28 cellular contexts compared by ENCODE assay signal in the genomic region with DNA sequence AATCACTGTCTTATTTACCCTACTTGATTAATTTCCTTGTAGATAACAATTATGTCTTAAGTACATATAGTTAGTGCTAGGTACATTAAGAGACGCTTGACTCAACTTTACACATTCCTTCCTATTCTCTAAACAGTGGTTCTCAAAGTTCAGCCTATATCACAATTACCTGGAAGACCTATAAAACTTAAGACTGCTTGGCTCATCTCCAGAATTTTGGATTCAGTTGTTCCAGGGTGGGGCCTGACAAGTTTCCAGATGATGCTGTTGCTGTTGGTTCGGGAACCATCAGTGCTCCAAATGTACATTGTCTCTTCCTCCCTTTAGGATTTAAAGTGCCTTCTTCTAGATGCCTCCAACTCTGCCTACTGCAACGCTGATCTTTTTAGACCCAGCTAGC. TPM values are rescaled to one million over a fixed set of nuclear protein-coding genes. Genes with fewer than 3 reads are reported as not detected.
DNase-seq lines count a peak whose midpoint lies in the region; ATAC-seq, FAIRE-seq and TF ChIP-seq lines count a peak whose summit lies in the region.
"Had no signal": no experiment of that assay in that cellular context is flagged by ENCODE, and none has a peak within 500 bp of the region (broad histone marks: within the 10 kb centered on the region; RNA-seq: fewer than 3 reads in every experiment).

No MANE protein-coding gene starts in this region.

- H3K9me3 ChIP-seq in BLaER1 (no peaks in the 10 kb centered on the region), Karpas-422 (ENCODE audit: low read length) (no peaks in the 10 kb centered on the region), K562 (replicated peaks; ENCODE audit: control insufficient read depth, insufficient read depth, low read depth, low read length) (no peaks in the 10 kb centered on the region), neural progenitor cell (ENCODE audit: low read depth) (no peaks in the 10 kb centered on the region), gastroesophageal sphincter (no peaks in the 10 kb centered on the region)
- H3K9me3 ChIP-seq: Peyer's patch, SJSA1 had no signal

- H3K79me2 ChIP-seq in Karpas-422 (ENCODE audit: low read length) (peaks cover 89% of the 10 kb centered on the region), K562 (ENCODE audit: control insufficient read depth, insufficient read depth, low read length) (peaks cover 92% of the 10 kb centered on the region), neural progenitor cell (ENCODE audit: low read depth) (peaks cover 89% of the 10 kb centered on the region)

- peaks cover 23% of the 10 kb centered on the region; the same call in 1 of the 2 replicates for H3K36me3 ChIP-seq in BLaER1
- H3K36me3 ChIP-seq in Karpas-422 (ENCODE audit: insufficient read depth, low read length) = peaks cover 23% of the 10 kb centered on the region; the same call in 1 of the 2 replicates
- H3K36me3 ChIP-seq in K562 (ENCODE audit: control insufficient read depth, insufficient read depth, low read length) = peaks cover 26% of the 10 kb centered on the region
- no peaks in the 10 kb centered on the region for H3K36me3 ChIP-seq in neural progenitor cell
- no peaks in the 10 kb centered on the region for H3K36me3 ChIP-seq in gastroesophageal sphincter
- H3K36me3 ChIP-seq: Peyer's patch had no signal

- H3K27me3 ChIP-seq in BLaER1 (no peaks in the 10 kb centered on the region), Karpas-422 (ENCODE audit: low read length) (no peaks in the 10 kb centered on the region), K562 (ENCODE audit: control insufficient read depth in 2 of 2, insufficient read depth in 2 of 2, low read length in 2 of 2) (no peaks in the 10 kb centered on the region), neural progenitor cell (no peaks in the 10 kb centered on the region), gastroesophageal sphincter (no peaks in the 10 kb centered on the region)
- H3K27me3 ChIP-seq: Peyer's patch, SJSA1 had no signal

- peaks cover 59% of the 10 kb centered on the region for H3K4me1 ChIP-seq in BLaER1
- peaks cover 62% of the 10 kb centered on the region for H3K4me1 ChIP-seq in Karpas-422 (ENCODE audit: low read length)
- H3K4me1 ChIP-seq in K562 (replicated peaks in 1 of 2; ENCODE audit: control insufficient read depth in 2 of 2, insufficient read depth in 2 of 2, low read length in 2 of 2) = peaks cover 7 to 32% of the 10 kb centered on the region in 2 experiments; a peak in 4 of 5 replicates
- H3K4me1 ChIP-seq in neural progenitor cell = peaks cover 36% of the 10 kb centered on the region
- peaks cover 14 to 73% (median 24%) of the 10 kb centered on the region in 3 donors for H3K4me1 ChIP-seq in gastroesophageal sphincter

- TF ChIP-seq CTCF in K562 (IDR thresholded peaks at IDR 0.05 in 2 of 3, conservative IDR thresholded peaks at IDR 0.05 in 1 of 3; ENCODE audit: insufficient read depth in 2 of 3, low read depth in 1 of 3, low read length in 3 of 3) (no peak), neural progenitor cell (IDR thresholded peaks at IDR 0.05) (no peak), gastroesophageal sphincter (IDR thresholded peaks at IDR 0.05) (no peak)

- BruUV-seq in K562 (replicated peaks; lab: Mats Ljungman, UMichigan) = no TSS peak

- H3K27me3 Mint-ChIP-seq in neural progenitor cell (ENCODE audit: insufficient read depth, low read depth) = peaks cover 4% of the 10 kb centered on the region
- H3K27me3 Mint-ChIP-seq: activated naive CD4-positive, alpha-beta T cell treated with anti-CD3 and anti-CD28 coated beads, Interleukin-2, amount 50 U/mL, for 24 hours; stimulated activated naive CD8-positive, alpha-beta T cell treated with anti-CD3 and anti-CD28 coated beads, Interleukin-15, amount 100 ng/mL, for 72 hours; T-helper 17 cell had no signal

- DNase-seq in Karpas-422 = no peak
- DNase-seq in K562 (ENCODE audit: extremely low read depth in 1 of 4, low spot score in 3 of 4) = no peak
- no peak for DNase-seq in neural progenitor cell (ENCODE audit: low spot score)
- DNase-seq in activated CD4-positive, alpha-beta T cell treated with anti-CD3 and anti-CD28 coated beads, Interleukin-2, amount 50 U/mL, for 4 hours = no peak
- DNase-seq in posterior vena cava (ENCODE audit: low spot score) = no peak
- no peak for DNase-seq in NK-92 treated with Interleukin-12 subunit alpha and Interleukin-12 subunit beta, amount 100 ng/mL, for 24 hours (lab: John Stamatoyannopoulos, UW)
- DNase-seq: ACHN; activated CD4-positive, alpha-beta T cell treated with anti-CD3 and anti-CD28 coated beads, Interleukin-2, amount 50 U/mL, for 1 hour; aorta; effector CD4-positive, alpha-beta T cell; islet precursor cell; Kasumi-1; NCI-H1092; NCI-H2029; NCI-H226; occipital lobe; Peyer's patch; stimulated activated naive CD8-positive, alpha-beta T cell treated with anti-CD3 and anti-CD28 coated beads, Interleukin-15, amount 100 ng/mL, for 72 hours; T-helper 17 cell; WERI-Rb-1 had no signal

- 55% methylated on average over 3 of the region's 3 CpGs for WGBS in K562 (ENCODE audit: insufficient coverage, low coverage, missing lambda C conversion rate)
- WGBS in gastroesophageal sphincter (ENCODE audit: low coverage in 1 of 2), 2 donors = 60 to 100% methylated on average over 2 to 3 of the region's 3 CpGs

- no peak for FAIRE-seq in K562 (lab: Jason Lieb, UNC)
- FAIRE-seq: frontal cortex had no signal

- no peak for TF ChIP-seq POLR2A in K562 (conservative IDR thresholded peaks at IDR 0.05)
- TF ChIP-seq POLR2A in gastroesophageal sphincter (IDR thresholded peaks at IDR 0.05) = no peak

- H4K20me1 ChIP-seq in BLaER1 (peaks cover 76% of the 10 kb centered on the region), Karpas-422 (ENCODE audit: insufficient read depth, low read depth, low read length) (peaks cover 67% of the 10 kb centered on the region), K562 (replicated peaks; ENCODE audit: control insufficient read depth, insufficient read depth, low read length) (peaks cover 47% of the 10 kb centered on the region), neural progenitor cell (ENCODE audit: low read depth) (peaks cover 80% of the 10 kb centered on the region)

- no peaks in the 10 kb centered on the region for H3K9me2 ChIP-seq in Karpas-422 (replicated peaks; ENCODE audit: insufficient read depth, low read length)

- no peak overlapping the region for H3K9ac ChIP-seq in BLaER1
- peak overlapping the region; percentile 91; the same call in 1 of the 2 replicates for H3K9ac ChIP-seq in Karpas-422 (ENCODE audit: low read length)
- peak overlapping the region in 1 of 2 experiments; percentile 93; a peak in 2 of 4 replicates for H3K9ac ChIP-seq in K562 (ENCODE audit: insufficient read depth in 1 of 2, low read depth in 2 of 2, low read length in 2 of 2)
- no peak overlapping the region for H3K9ac ChIP-seq in neural progenitor cell

- H3K9me1 ChIP-seq in K562 (ENCODE audit: control insufficient read depth, insufficient read depth, low read length) = no peaks in the 10 kb centered on the region

- H3K27ac ChIP-seq in BLaER1 = no peak overlapping the region
- peak overlapping the region; percentile 90; the same call in 1 of the 2 replicates for H3K27ac ChIP-seq in Karpas-422 (ENCODE audit: low read length)
- H3K27ac ChIP-seq in K562 (ENCODE audit: extremely low read depth, low read depth, low read length) = no peak overlapping the region
- no peak overlapping the region for H3K27ac ChIP-seq in neural progenitor cell
- no peak overlapping the region for H3K27ac ChIP-seq in gastroesophageal sphincter
- H3K27ac ChIP-seq: C4-2B, Peyer's patch, SJSA1, WERI-Rb-1 had no signal

- TF ChIP-seq EP300 in K562 (IDR thresholded peaks at IDR 0.05; ENCODE audit: low read length) (no peak), gastroesophageal sphincter (IDR thresholded peaks at IDR 0.05) (no peak)

- H3K36me3 Mint-ChIP-seq in neural progenitor cell = no peaks in the 10 kb centered on the region

- H2AFZ ChIP-seq in Karpas-422 (ENCODE audit: low read length) (no peak overlapping the region), K562 (ENCODE audit: low read depth, low read length) (no peak overlapping the region), neural progenitor cell (replicated peaks) (no peak overlapping the region)

- H3K9me3 Mint-ChIP-seq in neural progenitor cell = no peaks in the 10 kb centered on the region
- H3K9me3 Mint-ChIP-seq: activated naive CD4-positive, alpha-beta T cell treated with anti-CD3 and anti-CD28 coated beads, Interleukin-2, amount 50 U/mL, for 24 hours; stimulated activated naive CD8-positive, alpha-beta T cell treated with anti-CD3 and anti-CD28 coated beads, Interleukin-15, amount 100 ng/mL, for 72 hours; type B pancreatic cell had no signal

- H3K4me3 ChIP-seq in BLaER1 = no peak overlapping the region
- H3K4me3 ChIP-seq in Karpas-422 (ENCODE audit: low read length) = peak overlapping the region; percentile 94
- no peak overlapping the region for H3K4me3 ChIP-seq in K562
- H3K4me3 ChIP-seq in neural progenitor cell = no peak overlapping the region
- no peak overlapping the region for H3K4me3 ChIP-seq in gastroesophageal sphincter
- H3K4me3 ChIP-seq: Peyer's patch, SJSA1 had no signal

- H3F3A ChIP-seq in neural progenitor cell (ENCODE audit: low read depth) = peaks cover 11% of the 10 kb centered on the region

- intact Hi-C loops in K562 (cut with micrococcal nuclease) (loop anchor here (2.0 to 10.0 kb wide), 2 partner anchors 18 to 64 kb away; no protein-coding TSS in a partner anchor), posterior vena cava (cut with DNase I) (no loop called here)

- no peak for TF ChIP-seq RAD21 in K562 (CRISPR knock-in tag; conservative IDR thresholded peaks at IDR 0.05 in 1 of 2, IDR thresholded peaks at IDR 0.05 in 1 of 2)

- ATAC-seq in K562 = no peak
- ATAC-seq in gastroesophageal sphincter = no peak
- ATAC-seq: esophagus mucosa; stimulated activated naive CD8-positive, alpha-beta T cell treated with anti-CD3 and anti-CD28 coated beads, Interleukin-15, amount 100 ng/mL, for 72 hours; T-helper 17 cell had no signal

- H3K4me3 Mint-ChIP-seq in neural progenitor cell = no peak overlapping the region
- H3K4me3 Mint-ChIP-seq: activated naive CD4-positive, alpha-beta T cell treated with anti-CD3 and anti-CD28 coated beads, Interleukin-2, amount 50 U/mL, for 24 hours; stimulated activated naive CD8-positive, alpha-beta T cell treated with anti-CD3 and anti-CD28 coated beads, Interleukin-15, amount 100 ng/mL, for 72 hours; T-helper 17 cell; type B pancreatic cell had no signal

- H3K4me2 ChIP-seq in BLaER1 (peak overlapping the region; percentile 84), Karpas-422 (ENCODE audit: low read depth, low read length, poor library complexity, severe bottlenecking) (peak overlapping the region; percentile 86), K562 (ENCODE audit: insufficient read depth, low read length) (peak overlapping the region; percentile 26), neural progenitor cell (peak overlapping the region; percentile 74)

- in situ Hi-C loops in K562 (cut with MboI) = no loop called here

- peaks cover 10% of the 10 kb centered on the region for H3K4me1 Mint-ChIP-seq in neural progenitor cell

- POLR2A ChIA-PET in K562 (lab: Yijun Ruan, JAX) = no interaction called here

- H3K27ac Mint-ChIP-seq in neural progenitor cell = no peak overlapping the region
- H3K27ac Mint-ChIP-seq: activated naive CD4-positive, alpha-beta T cell treated with anti-CD3 and anti-CD28 coated beads, Interleukin-2, amount 50 U/mL, for 24 hours; T-helper 17 cell; type B pancreatic cell had no signal

- CTCF ChIA-PET in K562 (lab: Yijun Ruan, JAX; ENCODE audit: low intra/inter-chr PET ratio) = no interaction called here

RNA-seq across cellular contexts. Expression of gene PPP3R1, which starts 4.0 kb away (rescaled TPM):
- total RNA-seq in Karpas-422 (2014; rRNA removed; shearing (Covaris generic); ENCODE audit: low replicate concordance) = 24.1 and 55.9 TPM in 2 replicates
- 5.5 and 20.3 TPM in 2 replicates for total RNA-seq in K562 (2011; cell fraction: chromatin; rRNA removed; ENCODE audit: low replicate concordance)
- 4.0 and 5.4 TPM in 2 replicates for total RNA-seq in K562 (2011; cell fraction: nucleolus; rRNA removed)
- 16.5 and 35.3 TPM in 2 replicates for total RNA-seq in K562 (2011; cell fraction: nucleoplasm; rRNA removed)
- total RNA-seq in K562 (2014; rRNA removed) = 10.5 and 12.5 TPM in 2 replicates
- total RNA-seq in K562 (2014; rRNA removed; fragmentation: Illumina TruSeq; extraction: Trizol) = 38.1 and 44.4 TPM in 2 replicates
- 29.3 and 30.0 TPM in 2 replicates for total RNA-seq in K562 (2015; rRNA removed; fragmentation: Illumina TruSeq; extraction: Trizol)
- total RNA-seq in K562 (2021) = 69.5 and 70.0 TPM in 2 replicates
- 6.9 and 22.2 TPM in 2 replicates for polyA plus RNA-seq in K562 (2011; rRNA removed)
- 4.3 and 6.2 TPM in 2 replicates for polyA plus RNA-seq in K562 (2011; cell fraction: cytosol; rRNA removed)
- polyA plus RNA-seq in K562 (2011; cell fraction: nucleus; rRNA removed) = 4.3 and 5.0 TPM in 2 replicates
- 39.5 and 45.7 TPM in 2 replicates for polyA plus RNA-seq in K562 (2012)
- 44.2 and 48.8 TPM in 2 replicates for polyA plus RNA-seq in K562 (2014; fragmentation: Illumina TruSeq; extraction: Trizol)
- polyA plus RNA-seq in K562 (2014; fragmentation: Nextera tagmentation; extraction: Ambion mirVana) = 10 to 100 TPM in 1 of 2 experiments, 1 to 10 TPM in 1; 3.7 to 12.3 TPM
- 23.2 and 24.8 TPM in 2 replicates for polyA plus RNA-seq in K562 (2014; rRNA removed)
- 18.4 and 33.2 TPM in 2 replicates for polyA minus RNA-seq in K562 (2011; rRNA and poly(A)+ RNA removed)
- 16.5 and 25.1 TPM in 2 replicates for polyA minus RNA-seq in K562 (2011; cell fraction: cytosol; rRNA and poly(A)+ RNA removed)
- 5.4 and 6.0 TPM in 2 replicates for polyA minus RNA-seq in K562 (2011; cell fraction: nucleus; rRNA and poly(A)+ RNA removed)
- 29.1 and 41.4 TPM in 2 replicates for total RNA-seq in neural progenitor cell (ENCODE audit: low replicate concordance)
- total RNA-seq in posterior vena cava = 10 to 100 TPM; 46.3 to 47.2 TPM
- 10 to 100 TPM; 23.8 to 31.6 (median 29.9) TPM for total RNA-seq in gastroesophageal sphincter

Comparison
In these comparisons a context has a peak if more than half of its experiments do, and no peak if none do; other contexts are left out.
1. H3K4me2 ChIP-seq: peak in every context shown above with its lines; median percentile 86 in Karpas-422; 84 in BLaER1; 74 in neural progenitor cell; 26 in K562.